In genomic region chr5:1079961-1080360, GRCh38 we compare ENCODE assay signal across 8 cellular contexts.
"Had no signal": no experiment of that assay in that cellular context is flagged by ENCODE, and none has a peak within 500 bp of the region (broad histone marks: within the 10 kb centered on the region; RNA-seq: fewer than 3 reads in every experiment).

No MANE protein-coding gene starts in this region.

- FAIRE-seq: G401.6, GM12878, GM12891, GM12892, GM18507, GM19239 had no signal

- H3K4me3 ChIP-seq: GM12878 had no signal

- ATAC-seq: GM12878 had no signal

- DNase-seq: GDM1, GF-D8 had no signal
